Comparison of ENCODE assay signal across 8 cellular contexts in genomic region chr2:218010116-218010837, GRCh38. TPM values are rescaled to one million over a fixed set of nuclear protein-coding genes. Genes with fewer than 3 reads are reported as not detected.
A peak's percentile ranks its signal among the peaks of the same experiment; 100 is the strongest.
DNase-seq lines count a peak whose midpoint lies in the region; ATAC-seq and TF ChIP-seq lines count a peak whose summit lies in the region.

No MANE protein-coding gene starts in this region.

- TF ChIP-seq CTCF in AG09319 (IDR thresholded peaks at IDR 0.05; ENCODE audit: low read depth, low read length), result peak; percentile 68
- peak; percentile 11 for TF ChIP-seq CTCF in GM20000 (IDR thresholded peaks at IDR 0.05; ENCODE audit: extremely low read depth, missing control alignments)
- TF ChIP-seq CTCF in kidney epithelial cell (IDR thresholded peaks at IDR 0.05; ENCODE audit: insufficient read depth, low read length, poor library complexity, severe bottlenecking), result peak; percentile 44

- peaks cover 24% of the 10 kb centered on the region for H3K27me3 ChIP-seq in kidney epithelial cell (ENCODE audit: control insufficient read depth, insufficient read depth, low read length)

- ATAC-seq in HG03354 (IDR thresholded peaks at IDR 0.05; ENCODE audit: poor library complexity, severe bottlenecking, unreplicated experiment), result no peak

- H3K36me3 ChIP-seq in kidney epithelial cell (ENCODE audit: control insufficient read depth, insufficient read depth, low read length), result no peaks in the 10 kb centered on the region

- DNase-seq in AG09319 (ENCODE audit: extremely low read depth, low read depth) (no peak), GM20000 (ENCODE audit: low spot score) (peak; percentile 79), SK-MEL-5 (ENCODE audit: low read depth, low spot score) (peak; percentile 6), T47D (ENCODE audit: low read depth in 1 of 2, low spot score in 1 of 2) (peak; percentile 13 to 74), kidney epithelial cell (ENCODE audit: low read depth) (no peak), OCI-M2 (lab: John Stamatoyannopoulos, UW; ENCODE audit: unreplicated experiment) (no peak)
- peak; percentile 8 to 12 for DNase-seq in stimulated activated CD8-positive, alpha-beta memory T cell treated with anti-CD3 and anti-CD28 coated beads, Interleukin-2, amount 100 ng/mL, for 48 hours (ENCODE audit: low read depth in 2 of 2)

- in situ Hi-C loops in SK-MEL-5 (cut with HindIII; ENCODE audit: low pct_unique_long_range_greater_than_20kb, low sequenced_read_pairs), result no loop called here
- in situ Hi-C loops in T47D (cut with HindIII; ENCODE audit: low pct_unique_long_range_greater_than_20kb, low sequenced_read_pairs), result no loop called here

- H3K4me3 ChIP-seq in kidney epithelial cell (ENCODE audit: low read depth, low read length), result peak overlapping the region; percentile 54

RNA-seq across cellular contexts. Expression of gene TNS1, which starts 7.5 kb away (rescaled TPM):
- total RNA-seq in SK-MEL-5 (2014; rRNA removed; shearing (Covaris generic)), result 1.8 and 2.2 TPM in 2 replicates
- 1.1 and 1.4 TPM in 2 replicates for polyA plus RNA-seq in SK-MEL-5 (2015; cell fraction: cytosol; rRNA removed)
- 1.1 and 2.1 TPM in 2 replicates for polyA plus RNA-seq in SK-MEL-5 (2015; cell fraction: nucleus; rRNA removed)
- total RNA-seq in kidney epithelial cell, result 54.5 and 70.6 TPM in 2 replicates

RNA-seq across cellular contexts. Expression of gene RUFY4, which starts 58.8 kb away (rescaled TPM):
- not detected in 2 replicates for total RNA-seq in SK-MEL-5 (2014; rRNA removed; shearing (Covaris generic))
- polyA plus RNA-seq in SK-MEL-5 (2015; cell fraction: cytosol; rRNA removed), result not detected in 2 replicates
- 0.28 TPM in 1 of 2 replicates, not detected in the other for polyA plus RNA-seq in SK-MEL-5 (2015; cell fraction: nucleus; rRNA removed)
- not detected in 2 replicates for total RNA-seq in kidney epithelial cell

Comparison
In these comparisons a context has a peak if more than half of its experiments do, and no peak if none do; other contexts are left out.
1. DNase-seq: peak in GM20000 (single experiment), SK-MEL-5 (single experiment), T47D (2 of 2) and stimulated activated CD8-positive, alpha-beta memory T cell treated with anti-CD3 and anti-CD28 coated beads, Interleukin-2, amount 100 ng/mL, for 48 hours (2 of 2); none in AG09319 (single experiment), kidney epithelial cell (single experiment) and OCI-M2 (single experiment).
2. CTCF ChIP-seq: peak in every context shown above with its lines; median percentile 68 in AG09319; 44 in kidney epithelial cell; 11 in GM20000.
3. RNA of gene TNS1, which starts 7.5 kb away (total RNA-seq): 54.5 to 70.6 TPM in kidney epithelial cell; 1.8 to 2.2 TPM in SK-MEL-5; every median in the first group is over 10 times any median in the second.